1 cellular context compared by ENCODE assay signal in the genomic region with DNA sequence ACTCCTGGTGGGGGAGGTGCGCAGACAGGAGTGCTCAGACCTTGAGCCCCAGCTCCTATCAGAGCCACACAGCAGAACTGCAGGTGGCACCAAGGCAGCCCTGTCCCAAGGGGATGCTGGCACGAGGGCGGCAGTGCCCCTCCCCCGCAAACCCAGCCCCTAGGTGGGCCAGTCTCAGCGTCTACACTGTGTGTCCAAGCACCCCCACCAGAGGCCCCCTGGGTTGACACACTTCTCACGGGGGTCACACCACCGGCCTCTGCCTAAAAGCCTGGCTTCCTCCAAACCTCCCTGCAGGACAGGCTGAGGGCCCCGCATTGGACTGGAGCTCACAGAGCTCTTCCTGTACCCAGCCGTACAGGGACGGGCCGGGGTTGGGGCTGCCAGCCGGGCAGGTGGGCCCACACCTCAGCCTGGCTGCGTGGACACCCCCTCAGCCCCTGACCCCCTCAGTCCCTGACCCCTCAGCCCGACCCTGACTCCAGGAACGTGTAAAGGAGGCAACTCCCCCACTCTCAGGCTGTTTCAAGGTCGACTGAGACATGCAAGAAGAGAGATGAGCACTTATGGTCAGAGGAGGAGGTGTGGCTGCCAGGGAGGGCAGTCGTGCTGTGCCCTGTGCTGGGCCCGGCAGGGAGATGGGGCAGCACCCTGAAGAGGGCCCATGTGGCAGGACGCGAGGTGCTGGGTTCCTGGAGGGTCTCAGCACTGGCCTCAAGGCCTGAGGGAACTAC.
A peak's percentile ranks its signal among the peaks of the same experiment; 100 is the strongest.
TF ChIP-seq lines count a peak whose summit lies in the region.

No MANE protein-coding gene starts in this region.

TF ChIP-seq in HepG2, 621 proteins besides CTCF, POLR2A, EP300 and RAD21 (continued from another document and continues in another):
- TF ChIP-seq MLXIP (CRISPR knock-in tag; IDR thresholded peaks at IDR 0.05; ENCODE audit: borderline replicate concordance): no peak
- no peak for TF ChIP-seq ELF4 (CRISPR knock-in tag; IDR thresholded peaks at IDR 0.05; ENCODE audit: borderline replicate concordance)
- TF ChIP-seq EED (CRISPR knock-in tag; IDR thresholded peaks at IDR 0.05): no peak
- no peak for TF ChIP-seq FIP1L1 (IDR thresholded peaks at IDR 0.05; ENCODE audit: borderline replicate concordance, insufficient read depth, low read depth, low read length)
- TF ChIP-seq, protein P1, sequence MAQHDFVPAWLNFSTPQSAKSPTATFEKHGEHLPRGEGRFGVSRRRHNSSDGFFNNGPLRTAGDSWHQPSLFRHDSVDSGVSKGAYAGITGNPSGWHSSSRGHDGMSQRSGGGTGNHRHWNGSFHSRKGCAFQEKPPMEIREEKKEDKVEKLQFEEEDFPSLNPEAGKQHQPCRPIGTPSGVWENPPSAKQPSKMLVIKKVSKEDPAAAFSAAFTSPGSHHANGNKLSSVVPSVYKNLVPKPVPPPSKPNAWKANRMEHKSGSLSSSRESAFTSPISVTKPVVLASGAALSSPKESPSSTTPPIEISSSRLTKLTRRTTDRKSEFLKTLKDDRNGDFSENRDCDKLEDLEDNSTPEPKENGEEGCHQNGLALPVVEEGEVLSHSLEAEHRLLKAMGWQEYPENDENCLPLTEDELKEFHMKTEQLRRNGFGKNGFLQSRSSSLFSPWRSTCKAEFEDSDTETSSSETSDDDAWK (CRISPR knock-in tag; IDR thresholded peaks at IDR 0.05): no peak
- no peak for TF ChIP-seq ZFP41 (CRISPR knock-in tag; IDR thresholded peaks at IDR 0.05; ENCODE audit: borderline replicate concordance)
- TF ChIP-seq ATM (IDR thresholded peaks at IDR 0.05; ENCODE audit: borderline replicate concordance): no peak
- TF ChIP-seq PBX3 (CRISPR knock-in tag; IDR thresholded peaks at IDR 0.05; ENCODE audit: borderline replicate concordance): no peak
- TF ChIP-seq NFE2 (CRISPR knock-in tag; IDR thresholded peaks at IDR 0.05): no peak
- no peak for TF ChIP-seq ZNF205 (CRISPR knock-in tag; IDR thresholded peaks at IDR 0.05)
- no peak for TF ChIP-seq PHF21A (CRISPR knock-in tag; IDR thresholded peaks at IDR 0.05)
- TF ChIP-seq ZNF549 (CRISPR knock-in tag; IDR thresholded peaks at IDR 0.05): no peak
- TF ChIP-seq, protein P2, sequence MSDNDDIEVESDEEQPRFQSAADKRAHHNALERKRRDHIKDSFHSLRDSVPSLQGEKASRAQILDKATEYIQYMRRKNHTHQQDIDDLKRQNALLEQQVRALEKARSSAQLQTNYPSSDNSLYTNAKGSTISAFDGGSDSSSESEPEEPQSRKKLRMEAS (IDR thresholded peaks at IDR 0.05): peak; percentile 28; the same call in 1 of the 2 replicates
- TF ChIP-seq HOXA9 (CRISPR knock-in tag; IDR thresholded peaks at IDR 0.05; ENCODE audit: borderline replicate concordance): no peak
- no peak for TF ChIP-seq MXD3 (CRISPR knock-in tag; IDR thresholded peaks at IDR 0.05)
- no peak for TF ChIP-seq KDM4B (CRISPR knock-in tag; IDR thresholded peaks at IDR 0.05)
- no peak for TF ChIP-seq ZNF101 (CRISPR knock-in tag; IDR thresholded peaks at IDR 0.05; ENCODE audit: borderline replicate concordance, low read depth)
- TF ChIP-seq, protein P3, sequence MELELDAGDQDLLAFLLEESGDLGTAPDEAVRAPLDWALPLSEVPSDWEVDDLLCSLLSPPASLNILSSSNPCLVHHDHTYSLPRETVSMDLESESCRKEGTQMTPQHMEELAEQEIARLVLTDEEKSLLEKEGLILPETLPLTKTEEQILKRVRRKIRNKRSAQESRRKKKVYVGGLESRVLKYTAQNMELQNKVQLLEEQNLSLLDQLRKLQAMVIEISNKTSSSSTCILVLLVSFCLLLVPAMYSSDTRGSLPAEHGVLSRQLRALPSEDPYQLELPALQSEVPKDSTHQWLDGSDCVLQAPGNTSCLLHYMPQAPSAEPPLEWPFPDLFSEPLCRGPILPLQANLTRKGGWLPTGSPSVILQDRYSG (CRISPR knock-in tag; IDR thresholded peaks at IDR 0.05): no peak
- TF ChIP-seq ZNF580 (CRISPR knock-in tag; IDR thresholded peaks at IDR 0.05; ENCODE audit: borderline replicate concordance, low read depth): no peak
- TF ChIP-seq NBN (conservative IDR thresholded peaks at IDR 0.05): no peak
- TF ChIP-seq, protein P4, sequence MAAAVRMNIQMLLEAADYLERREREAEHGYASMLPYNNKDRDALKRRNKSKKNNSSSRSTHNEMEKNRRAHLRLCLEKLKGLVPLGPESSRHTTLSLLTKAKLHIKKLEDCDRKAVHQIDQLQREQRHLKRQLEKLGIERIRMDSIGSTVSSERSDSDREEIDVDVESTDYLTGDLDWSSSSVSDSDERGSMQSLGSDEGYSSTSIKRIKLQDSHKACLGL (CRISPR knock-in tag; IDR thresholded peaks at IDR 0.05): peak; percentile 9; the same call in 1 of the 2 replicates
- no peak for TF ChIP-seq NAIF1 (CRISPR knock-in tag; IDR thresholded peaks at IDR 0.05; ENCODE audit: borderline replicate concordance)
- TF ChIP-seq MAF1 (CRISPR knock-in tag; IDR thresholded peaks at IDR 0.05; ENCODE audit: borderline replicate concordance): no peak
- peak; percentile 36 for TF ChIP-seq TEAD3 (CRISPR knock-in tag; optimal IDR thresholded peaks at IDR 0.05; ENCODE audit: borderline replicate concordance)
- TF ChIP-seq ZFP62 (CRISPR knock-in tag; IDR thresholded peaks at IDR 0.05): no peak
- no peak for TF ChIP-seq KDM5B (CRISPR knock-in tag; IDR thresholded peaks at IDR 0.05; ENCODE audit: borderline replicate concordance)
- TF ChIP-seq, protein P5, sequence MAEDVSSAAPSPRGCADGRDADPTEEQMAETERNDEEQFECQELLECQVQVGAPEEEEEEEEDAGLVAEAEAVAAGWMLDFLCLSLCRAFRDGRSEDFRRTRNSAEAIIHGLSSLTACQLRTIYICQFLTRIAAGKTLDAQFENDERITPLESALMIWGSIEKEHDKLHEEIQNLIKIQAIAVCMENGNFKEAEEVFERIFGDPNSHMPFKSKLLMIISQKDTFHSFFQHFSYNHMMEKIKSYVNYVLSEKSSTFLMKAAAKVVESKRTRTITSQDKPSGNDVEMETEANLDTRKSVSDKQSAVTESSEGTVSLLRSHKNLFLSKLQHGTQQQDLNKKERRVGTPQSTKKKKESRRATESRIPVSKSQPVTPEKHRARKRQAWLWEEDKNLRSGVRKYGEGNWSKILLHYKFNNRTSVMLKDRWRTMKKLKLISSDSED (CRISPR knock-in tag; IDR thresholded peaks at IDR 0.05): no peak
- TF ChIP-seq ARID4A (CRISPR knock-in tag; IDR thresholded peaks at IDR 0.05; ENCODE audit: borderline replicate concordance): 0 out of 2 replicates have a peak, but pooled peaks have one; percentile 19
- TF ChIP-seq, protein P6, sequence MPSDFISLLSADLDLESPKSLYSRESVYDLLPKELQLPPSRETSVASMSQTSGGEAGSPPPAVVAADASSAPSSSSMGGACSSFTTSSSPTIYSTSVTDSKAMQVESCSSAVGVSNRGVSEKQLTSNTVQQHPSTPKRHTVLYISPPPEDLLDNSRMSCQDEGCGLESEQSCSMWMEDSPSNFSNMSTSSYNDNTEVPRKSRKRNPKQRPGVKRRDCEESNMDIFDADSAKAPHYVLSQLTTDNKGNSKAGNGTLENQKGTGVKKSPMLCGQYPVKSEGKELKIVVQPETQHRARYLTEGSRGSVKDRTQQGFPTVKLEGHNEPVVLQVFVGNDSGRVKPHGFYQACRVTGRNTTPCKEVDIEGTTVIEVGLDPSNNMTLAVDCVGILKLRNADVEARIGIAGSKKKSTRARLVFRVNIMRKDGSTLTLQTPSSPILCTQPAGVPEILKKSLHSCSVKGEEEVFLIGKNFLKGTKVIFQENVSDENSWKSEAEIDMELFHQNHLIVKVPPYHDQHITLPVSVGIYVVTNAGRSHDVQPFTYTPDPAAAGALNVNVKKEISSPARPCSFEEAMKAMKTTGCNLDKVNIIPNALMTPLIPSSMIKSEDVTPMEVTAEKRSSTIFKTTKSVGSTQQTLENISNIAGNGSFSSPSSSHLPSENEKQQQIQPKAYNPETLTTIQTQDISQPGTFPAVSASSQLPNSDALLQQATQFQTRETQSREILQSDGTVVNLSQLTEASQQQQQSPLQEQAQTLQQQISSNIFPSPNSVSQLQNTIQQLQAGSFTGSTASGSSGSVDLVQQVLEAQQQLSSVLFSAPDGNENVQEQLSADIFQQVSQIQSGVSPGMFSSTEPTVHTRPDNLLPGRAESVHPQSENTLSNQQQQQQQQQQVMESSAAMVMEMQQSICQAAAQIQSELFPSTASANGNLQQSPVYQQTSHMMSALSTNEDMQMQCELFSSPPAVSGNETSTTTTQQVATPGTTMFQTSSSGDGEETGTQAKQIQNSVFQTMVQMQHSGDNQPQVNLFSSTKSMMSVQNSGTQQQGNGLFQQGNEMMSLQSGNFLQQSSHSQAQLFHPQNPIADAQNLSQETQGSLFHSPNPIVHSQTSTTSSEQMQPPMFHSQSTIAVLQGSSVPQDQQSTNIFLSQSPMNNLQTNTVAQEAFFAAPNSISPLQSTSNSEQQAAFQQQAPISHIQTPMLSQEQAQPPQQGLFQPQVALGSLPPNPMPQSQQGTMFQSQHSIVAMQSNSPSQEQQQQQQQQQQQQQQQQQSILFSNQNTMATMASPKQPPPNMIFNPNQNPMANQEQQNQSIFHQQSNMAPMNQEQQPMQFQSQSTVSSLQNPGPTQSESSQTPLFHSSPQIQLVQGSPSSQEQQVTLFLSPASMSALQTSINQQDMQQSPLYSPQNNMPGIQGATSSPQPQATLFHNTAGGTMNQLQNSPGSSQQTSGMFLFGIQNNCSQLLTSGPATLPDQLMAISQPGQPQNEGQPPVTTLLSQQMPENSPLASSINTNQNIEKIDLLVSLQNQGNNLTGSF (CRISPR knock-in tag; IDR thresholded peaks at IDR 0.05): no peak
- no peak for TF ChIP-seq XBP1 (CRISPR knock-in tag; IDR thresholded peaks at IDR 0.05)
- no peak for TF ChIP-seq MLLT10 (CRISPR knock-in tag; IDR thresholded peaks at IDR 0.05)
- no peak for TF ChIP-seq PHB2 (IDR thresholded peaks at IDR 0.05; ENCODE audit: partially characterized antibody)
- TF ChIP-seq ZNF552 (CRISPR knock-in tag; IDR thresholded peaks at IDR 0.05; ENCODE audit: borderline replicate concordance): no peak
- TF ChIP-seq, protein P7, sequence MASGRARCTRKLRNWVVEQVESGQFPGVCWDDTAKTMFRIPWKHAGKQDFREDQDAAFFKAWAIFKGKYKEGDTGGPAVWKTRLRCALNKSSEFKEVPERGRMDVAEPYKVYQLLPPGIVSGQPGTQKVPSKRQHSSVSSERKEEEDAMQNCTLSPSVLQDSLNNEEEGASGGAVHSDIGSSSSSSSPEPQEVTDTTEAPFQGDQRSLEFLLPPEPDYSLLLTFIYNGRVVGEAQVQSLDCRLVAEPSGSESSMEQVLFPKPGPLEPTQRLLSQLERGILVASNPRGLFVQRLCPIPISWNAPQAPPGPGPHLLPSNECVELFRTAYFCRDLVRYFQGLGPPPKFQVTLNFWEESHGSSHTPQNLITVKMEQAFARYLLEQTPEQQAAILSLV (CRISPR knock-in tag; IDR thresholded peaks at IDR 0.05; ENCODE audit: borderline replicate concordance): no peak
- no peak for TF ChIP-seq DNMT1 (CRISPR knock-in tag; IDR thresholded peaks at IDR 0.05)
